22 cellular contexts compared by ENCODE assay signal in the genomic region with DNA sequence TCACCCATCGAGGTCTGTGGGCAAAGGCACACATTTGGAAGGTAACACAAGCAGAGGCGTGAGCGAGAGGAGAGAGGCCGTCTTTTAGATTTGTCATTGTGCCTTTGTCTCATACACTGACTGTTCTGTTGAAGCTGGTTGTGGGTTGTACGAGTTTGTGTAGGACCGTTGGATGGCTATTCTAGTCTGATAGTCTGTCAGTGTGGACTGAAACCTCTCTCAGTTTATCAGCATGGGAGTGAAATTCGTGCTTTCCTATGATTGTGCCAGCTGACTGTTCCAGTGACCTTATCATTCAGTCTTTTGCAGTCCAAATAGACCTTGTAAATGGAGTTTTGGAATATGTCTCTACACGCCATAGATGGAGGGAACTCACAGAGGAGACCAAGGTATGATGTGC.
"Had no signal": no experiment of that assay in that cellular context is flagged by ENCODE, and none has a peak within 500 bp of the region (broad histone marks: within the 10 kb centered on the region; RNA-seq: fewer than 3 reads in every experiment).

No MANE protein-coding gene starts in this region.

- FAIRE-seq: HepG2, RCC 7860 had no signal

- DNase-seq: IMR-90, Kasumi-1, KG1, MM.1S, NCI-H1048, NCI-H1105, NCI-H1417, NCI-H1436 treated with DMSO at 0.1 percent for 48 hours, NCI-H1694, NCI-H187 treated with DMSO at 0.1 percent for 48 hours, NCI-H2029 treated with DMSO at 0.1 percent for 48 hours, NCI-H2171 treated with DMSO at 0.1 percent for 48 hours, NCI-H345, NCI-H446 treated with DMSO at 0.1 percent for 48 hours, NCI-H510A treated with DMSO at 0.1 percent for 48 hours, NCI-H526, NCI-H82, RPMI8226, SJCRH30 had no signal

- H3K4me1 ChIP-seq: SJCRH30 had no signal

- H3K36me3 ChIP-seq: SJCRH30 had no signal

- ATAC-seq: HepG2, SK-N-SH treated with all-trans-retinoic acid at 6 μM for 48 hours had no signal

- H3K27me3 ChIP-seq: SJCRH30 had no signal

- H3K4me3 ChIP-seq: SJCRH30 had no signal

- H3K27ac ChIP-seq: SJCRH30 had no signal

- H3K9me3 ChIP-seq: SJCRH30 had no signal
